15 cellular contexts compared by ENCODE assay signal in genomic region chr2:234453216-234453615, GRCh38. TPM values are rescaled to one million over a fixed set of nuclear protein-coding genes. Genes with fewer than 3 reads are reported as not detected.
DNase-seq lines count a peak whose midpoint lies in the region; ATAC-seq and TF ChIP-seq lines count a peak whose summit lies in the region.
"Had no signal": no experiment of that assay in that cellular context is flagged by ENCODE, and none has a peak within 500 bp of the region (broad histone marks: within the 10 kb centered on the region; RNA-seq: fewer than 3 reads in every experiment).

No MANE protein-coding gene starts in this region.

- peak; percentile 40 for ATAC-seq in activated CD8-positive, alpha-beta T cell treated with anti-CD3 and anti-CD28 coated beads, Interleukin-2, amount 10 ng/mL, durations not matched to agents 7 days and 5 days
- peak in 1 of 2 donors; percentile 30 for ATAC-seq in stimulated activated naive B cell treated with anti-CD40 and anti-IgM and Interleukin-4, amounts not matched to agents 10 μg/mL and 1 μg/mL and 100 μg/mL, for 72 hours (replicated peaks)
- ATAC-seq in HG03280 (IDR thresholded peaks at IDR 0.05; ENCODE audit: unreplicated experiment) (no peak), GM19351 (IDR thresholded peaks at IDR 0.05; ENCODE audit: unreplicated experiment) (no peak)
- ATAC-seq: K562, right lobe of liver had no signal

- peak; percentile 47 for DNase-seq in activated T-cell treated with anti-CD3 and anti-CD28 coated beads, Interleukin-2, amount 50 U/mL, for 1 hour
- DNase-seq in activated T-cell treated with anti-CD3 and anti-CD28 coated beads, Interleukin-2, amount 50 U/mL, for 48 hours: no peak
- DNase-seq in activated CD8-positive, alpha-beta T cell treated with anti-CD3 and anti-CD28 coated beads, Interleukin-2, amount 10 ng/mL, durations not matched to agents 7 days and 5 days: peak; percentile 46
- DNase-seq in epithelial cell of prostate (ENCODE audit: low read depth, low spot score) (peak; percentile 56), glutamatergic neuron (no peak)
- DNase-seq in stimulated activated naive B cell treated with anti-CD40 and anti-IgM and Interleukin-4, amounts not matched to agents 10 μg/mL and 1 μg/mL and 100 μg/mL, for 72 hours: no peak
- DNase-seq: Calu3, NCI-H1694 treated with DMSO at 0.1 percent for 48 hours, NCI-H526 treated with DMSO at 0.1 percent for 48 hours, right lobe of liver, SIG-M5, WERI-Rb-1 had no signal

- peak overlapping the region; percentile 92 for H3K27ac Mint-ChIP-seq in activated CD8-positive, alpha-beta T cell treated with anti-CD3 and anti-CD28 coated beads, Interleukin-2, amount 10 ng/mL, durations not matched to agents 7 days and 5 days
- peak overlapping the region; percentile 70 for H3K27ac Mint-ChIP-seq in stimulated activated naive B cell treated with anti-CD40 and anti-IgM and Interleukin-4, amounts not matched to agents 10 μg/mL and 1 μg/mL and 100 μg/mL, for 72 hours
- no peak overlapping the region for H3K27ac Mint-ChIP-seq in glutamatergic neuron (ENCODE audit: unreplicated experiment)

- H3K4me3 Mint-ChIP-seq in activated CD8-positive, alpha-beta T cell treated with anti-CD3 and anti-CD28 coated beads, Interleukin-2, amount 10 ng/mL, durations not matched to agents 7 days and 5 days: peak overlapping the region; percentile 85
- peak overlapping the region; percentile 11 to 65 for H3K4me3 Mint-ChIP-seq in stimulated activated naive B cell treated with anti-CD40 and anti-IgM and Interleukin-4, amounts not matched to agents 10 μg/mL and 1 μg/mL and 100 μg/mL, for 72 hours
- H3K4me3 Mint-ChIP-seq in glutamatergic neuron (ENCODE audit: unreplicated experiment): no peak overlapping the region

- CTCF ChIA-PET in activated CD8-positive, alpha-beta T cell treated with anti-CD3 and anti-CD28 coated beads, Interleukin-2, amount 10 ng/mL, durations not matched to agents 7 days and 5 days (lab: Charles Lee): interaction anchor here (1.3 to 5.1 kb wide), 7 partner anchors 9 to 161 kb away, joined by 4 to 23 read pairs (median 6); partner anchors contain the start of gene ARL4C

- POLR2A ChIA-PET in activated CD8-positive, alpha-beta T cell treated with anti-CD3 and anti-CD28 coated beads, Interleukin-2, amount 10 ng/mL, durations not matched to agents 7 days and 5 days (lab: Charles Lee): interaction anchor here (1.1 to 12.1 kb wide), 10 partner anchors 11 to 162 kb away, joined by 3 to 220 read pairs (median 32); partner anchors contain the start of gene ARL4C

- H3K36me3 Mint-ChIP-seq in activated CD8-positive, alpha-beta T cell treated with anti-CD3 and anti-CD28 coated beads, Interleukin-2, amount 10 ng/mL, durations not matched to agents 7 days and 5 days (ENCODE audit: low read depth): peaks cover 77% of the 10 kb centered on the region
- H3K36me3 Mint-ChIP-seq in stimulated activated naive B cell treated with anti-CD40 and anti-IgM and Interleukin-4, amounts not matched to agents 10 μg/mL and 1 μg/mL and 100 μg/mL, for 72 hours: peaks cover under 1 to 3% of the 10 kb centered on the region in 2 donors
- no peaks in the 10 kb centered on the region for H3K36me3 Mint-ChIP-seq in glutamatergic neuron (ENCODE audit: unreplicated experiment)

- no peak overlapping the region for H3K27ac ChIP-seq in epithelial cell of prostate
- H3K27ac ChIP-seq: right lobe of liver, WERI-Rb-1 had no signal

- peaks cover 81% of the 10 kb centered on the region for H3K4me1 Mint-ChIP-seq in activated CD8-positive, alpha-beta T cell treated with anti-CD3 and anti-CD28 coated beads, Interleukin-2, amount 10 ng/mL, durations not matched to agents 7 days and 5 days (ENCODE audit: low read depth)
- H3K4me1 Mint-ChIP-seq in stimulated activated naive B cell treated with anti-CD40 and anti-IgM and Interleukin-4, amounts not matched to agents 10 μg/mL and 1 μg/mL and 100 μg/mL, for 72 hours: peaks cover 30 to 74% of the 10 kb centered on the region in 2 donors
- peaks cover 5% of the 10 kb centered on the region for H3K4me1 Mint-ChIP-seq in glutamatergic neuron (ENCODE audit: low read depth, unreplicated experiment)

- H3K9me3 Mint-ChIP-seq in activated CD8-positive, alpha-beta T cell treated with anti-CD3 and anti-CD28 coated beads, Interleukin-2, amount 10 ng/mL, durations not matched to agents 7 days and 5 days (ENCODE audit: insufficient read depth): peaks cover 38% of the 10 kb centered on the region
- peaks cover under 1 to 6% of the 10 kb centered on the region in 2 donors for H3K9me3 Mint-ChIP-seq in stimulated activated naive B cell treated with anti-CD40 and anti-IgM and Interleukin-4, amounts not matched to agents 10 μg/mL and 1 μg/mL and 100 μg/mL, for 72 hours
- no peaks in the 10 kb centered on the region for H3K9me3 Mint-ChIP-seq in glutamatergic neuron (ENCODE audit: unreplicated experiment)

- no peak for TF ChIP-seq CTCF in glutamatergic neuron (IDR thresholded peaks at IDR 0.05; ENCODE audit: partially characterized antibody, unreplicated experiment)

- H3K27me3 Mint-ChIP-seq in activated CD8-positive, alpha-beta T cell treated with anti-CD3 and anti-CD28 coated beads, Interleukin-2, amount 10 ng/mL, durations not matched to agents 7 days and 5 days (ENCODE audit: low read depth): no peaks in the 10 kb centered on the region
- no peaks in the 10 kb centered on the region for H3K27me3 Mint-ChIP-seq in stimulated activated naive B cell treated with anti-CD40 and anti-IgM and Interleukin-4, amounts not matched to agents 10 μg/mL and 1 μg/mL and 100 μg/mL, for 72 hours
- no peaks in the 10 kb centered on the region for H3K27me3 Mint-ChIP-seq in glutamatergic neuron (ENCODE audit: unreplicated experiment)

RNA-seq across cellular contexts. Expression of gene ARL4C, which starts 43.7 kb away (rescaled TPM):
- 100 to 1,000 TPM; 123 to 126 TPM for total RNA-seq in activated CD8-positive, alpha-beta T cell treated with anti-CD3 and anti-CD28 coated beads, Interleukin-2, amount 10 ng/mL, durations not matched to agents 7 days and 5 days
- 23.2 TPM for total RNA-seq in glutamatergic neuron (ENCODE audit: unreplicated experiment)

Comparison
In these comparisons a context has a peak if more than half of its experiments do, and no peak if none do; other contexts are left out.
1. DNase-seq: peak in activated T-cell treated with anti-CD3 and anti-CD28 coated beads, Interleukin-2, amount 50 U/mL, for 1 hour (single experiment), activated CD8-positive, alpha-beta T cell treated with anti-CD3 and anti-CD28 coated beads, Interleukin-2, amount 10 ng/mL, durations not matched to agents 7 days and 5 days (single experiment) and epithelial cell of prostate (single experiment); none in activated T-cell treated with anti-CD3 and anti-CD28 coated beads, Interleukin-2, amount 50 U/mL, for 48 hours (0 of 2), stimulated activated naive B cell treated with anti-CD40 and anti-IgM and Interleukin-4, amounts not matched to agents 10 μg/mL and 1 μg/mL and 100 μg/mL, for 72 hours (single experiment) and glutamatergic neuron (single experiment).